16 cellular contexts compared by ENCODE assay signal in the genomic region with DNA sequence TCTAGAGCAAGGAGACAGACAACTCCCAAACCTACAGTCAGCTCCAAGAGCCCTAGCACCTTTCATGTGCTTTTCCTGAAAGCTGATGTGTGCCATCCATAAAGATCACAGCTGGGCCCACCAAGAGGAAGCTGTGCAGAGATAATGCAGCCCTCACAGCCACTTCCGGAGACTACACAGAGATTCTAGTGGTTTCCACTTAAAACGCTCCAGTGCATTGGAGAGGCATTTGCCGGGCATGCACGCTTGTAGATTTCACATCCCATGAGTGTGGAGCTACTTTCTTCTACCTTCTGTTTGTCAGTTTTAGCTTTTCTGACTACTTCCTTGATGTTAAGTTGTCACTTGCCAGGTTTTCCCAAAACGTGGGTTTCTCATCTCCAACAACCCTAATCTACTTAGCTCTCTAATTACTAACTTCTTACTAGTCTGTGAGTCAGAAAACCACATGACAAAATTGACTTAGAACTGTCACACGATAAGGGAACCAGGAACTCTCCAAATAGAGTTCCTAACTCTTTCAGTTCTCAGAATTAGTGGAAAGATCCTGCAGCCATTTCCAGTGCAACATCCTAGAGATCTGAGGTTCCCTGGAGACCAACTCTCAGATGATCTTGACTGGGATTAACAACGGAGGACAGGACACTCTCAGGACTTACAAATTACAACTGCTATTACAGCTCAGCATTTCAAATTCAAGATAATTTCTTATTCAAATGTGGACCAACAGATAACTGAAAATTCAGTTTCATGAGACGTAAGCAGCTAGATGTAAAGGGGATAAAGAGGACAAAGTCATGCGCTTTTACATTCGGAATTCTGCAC. TPM values are rescaled to one million over a fixed set of nuclear protein-coding genes. Genes with fewer than 3 reads are reported as not detected.
A peak's percentile ranks its signal among the peaks of the same experiment; 100 is the strongest.
DNase-seq lines count a peak whose midpoint lies in the region; ATAC-seq and TF ChIP-seq lines count a peak whose summit lies in the region.
"Had no signal": no experiment of that assay in that cellular context is flagged by ENCODE, and none has a peak within 500 bp of the region (broad histone marks: within the 10 kb centered on the region; RNA-seq: fewer than 3 reads in every experiment).

No MANE protein-coding gene starts in this region.

- CTCF ChIA-PET in activated CD8-positive, alpha-beta T cell treated with anti-CD3 and anti-CD28 coated beads for 36 hours (lab: Charles Lee) = interaction anchor here (1.3 to 2.4 kb wide), 4 partner anchors 20 to 267 kb away, joined by 3 to 9 read pairs (median 4); no protein-coding TSS in a partner anchor
- CTCF ChIA-PET in activated CD8-positive, alpha-beta T cell treated with anti-CD3 and anti-CD28 coated beads, Interleukin-2, amount 10 ng/mL, durations not matched to agents 7 days and 5 days (lab: Charles Lee) = interaction anchor here (1.3 to 2.6 kb wide), 2 partner anchors 21 to 267 kb away, joined by 3 to 13 read pairs; no protein-coding TSS in a partner anchor

- H3K27me3 Mint-ChIP-seq in activated CD8-positive, alpha-beta T cell treated with anti-CD3 and anti-CD28 coated beads for 36 hours = peaks cover 9% of the 10 kb centered on the region
- peaks cover 2% of the 10 kb centered on the region for H3K27me3 Mint-ChIP-seq in activated CD8-positive, alpha-beta T cell treated with anti-CD3 and anti-CD28 coated beads, Interleukin-2, amount 10 ng/mL, durations not matched to agents 7 days and 5 days (ENCODE audit: low read depth)

- H3K4me3 Mint-ChIP-seq in activated CD8-positive, alpha-beta T cell treated with anti-CD3 and anti-CD28 coated beads for 36 hours = no peak overlapping the region
- no peak overlapping the region for H3K4me3 Mint-ChIP-seq in activated CD8-positive, alpha-beta T cell treated with anti-CD3 and anti-CD28 coated beads, Interleukin-2, amount 10 ng/mL, durations not matched to agents 7 days and 5 days
- H3K4me3 Mint-ChIP-seq in stimulated activated effector memory CD8-positive, alpha-beta T cell treated with anti-CD3 and anti-CD28 coated beads, Interleukin-12 subunit alpha, Interleukin-12 subunit beta, amount 100 ng/mL, for 72 hours = no peak overlapping the region
- H3K4me3 Mint-ChIP-seq: GM23338 had no signal

- TF ChIP-seq POLR2A in erythroblast (IDR thresholded peaks at IDR 0.05; ENCODE audit: low read length) = no peak

- no peak for ATAC-seq in activated CD8-positive, alpha-beta T cell treated with anti-CD3 and anti-CD28 coated beads for 36 hours
- ATAC-seq in activated CD8-positive, alpha-beta T cell treated with anti-CD3 and anti-CD28 coated beads, Interleukin-2, amount 10 ng/mL, durations not matched to agents 7 days and 5 days = no peak
- ATAC-seq in HG02973 (IDR thresholded peaks at IDR 0.05; ENCODE audit: unreplicated experiment) = no peak
- no peak for ATAC-seq in stimulated activated effector memory CD8-positive, alpha-beta T cell treated with anti-CD3 and anti-CD28 coated beads, Interleukin-12 subunit alpha, Interleukin-12 subunit beta, amount 100 ng/mL, for 72 hours
- ATAC-seq: GM23338, left ventricle myocardium superior had no signal

- H3K27ac Mint-ChIP-seq in activated CD8-positive, alpha-beta T cell treated with anti-CD3 and anti-CD28 coated beads for 36 hours = no peak overlapping the region
- no peak overlapping the region for H3K27ac Mint-ChIP-seq in activated CD8-positive, alpha-beta T cell treated with anti-CD3 and anti-CD28 coated beads, Interleukin-2, amount 10 ng/mL, durations not matched to agents 7 days and 5 days
- no peak overlapping the region for H3K27ac Mint-ChIP-seq in stimulated activated effector memory CD8-positive, alpha-beta T cell treated with anti-CD3 and anti-CD28 coated beads, Interleukin-12 subunit alpha, Interleukin-12 subunit beta, amount 100 ng/mL, for 72 hours
- H3K27ac Mint-ChIP-seq: GM23338 had no signal

- no peak for TF ChIP-seq CTCF in activated CD8-positive, alpha-beta T cell treated with anti-CD3 and anti-CD28 coated beads for 36 hours (IDR thresholded peaks at IDR 0.05)

- peak; percentile 5 for DNase-seq in activated CD8-positive, alpha-beta T cell treated with anti-CD3 and anti-CD28 coated beads for 36 hours
- no peak for DNase-seq in activated CD8-positive, alpha-beta T cell treated with anti-CD3 and anti-CD28 coated beads, Interleukin-2, amount 10 ng/mL, durations not matched to agents 7 days and 5 days
- peak; percentile 60 to 85 for DNase-seq in NOMO-1 (lab: John Stamatoyannopoulos, UW; ENCODE audit: unreplicated experiment in 2 of 2)
- peak; percentile 81 for DNase-seq in erythroblast (lab: John Stamatoyannopoulos, UW)
- DNase-seq in substantia nigra (lab: John Stamatoyannopoulos, UW) = no peak
- no peak for DNase-seq in stimulated activated effector memory CD8-positive, alpha-beta T cell treated with anti-CD3 and anti-CD28 coated beads, Interleukin-12 subunit alpha, Interleukin-12 subunit beta, amount 100 ng/mL, for 72 hours (ENCODE audit: low spot score in 2 of 2)
- DNase-seq in NCI-H2029 treated with DMSO at 0.1 percent for 48 hours (lab: John Stamatoyannopoulos, UW) = no peak
- DNase-seq: activated CD4-positive, CD25-positive, alpha-beta regulatory T cell treated with anti-CD3 and anti-CD28 coated beads, Interleukin-2, amount 50 U/mL, for 72 hours; COR-L47; hippocampal formation; left ventricle myocardium superior; NCI-H146; NCI-H524 had no signal

- no peaks in the 10 kb centered on the region for H3K9me3 Mint-ChIP-seq in activated CD8-positive, alpha-beta T cell treated with anti-CD3 and anti-CD28 coated beads for 36 hours
- no peaks in the 10 kb centered on the region for H3K9me3 Mint-ChIP-seq in activated CD8-positive, alpha-beta T cell treated with anti-CD3 and anti-CD28 coated beads, Interleukin-2, amount 10 ng/mL, durations not matched to agents 7 days and 5 days (ENCODE audit: insufficient read depth)
- H3K9me3 Mint-ChIP-seq in stimulated activated effector memory CD8-positive, alpha-beta T cell treated with anti-CD3 and anti-CD28 coated beads, Interleukin-12 subunit alpha, Interleukin-12 subunit beta, amount 100 ng/mL, for 72 hours = no peaks in the 10 kb centered on the region
- H3K9me3 Mint-ChIP-seq: GM23338 had no signal

- intact Hi-C loops in activated CD8-positive, alpha-beta T cell treated with anti-CD3 and anti-CD28 coated beads for 36 hours (cut with micrococcal nuclease) = no loop called here

- no peaks in the 10 kb centered on the region for H3K36me3 Mint-ChIP-seq in activated CD8-positive, alpha-beta T cell treated with anti-CD3 and anti-CD28 coated beads for 36 hours (ENCODE audit: low read depth)
- H3K36me3 Mint-ChIP-seq in activated CD8-positive, alpha-beta T cell treated with anti-CD3 and anti-CD28 coated beads, Interleukin-2, amount 10 ng/mL, durations not matched to agents 7 days and 5 days (ENCODE audit: low read depth) = no peaks in the 10 kb centered on the region
- no peaks in the 10 kb centered on the region for H3K36me3 Mint-ChIP-seq in stimulated activated effector memory CD8-positive, alpha-beta T cell treated with anti-CD3 and anti-CD28 coated beads, Interleukin-12 subunit alpha, Interleukin-12 subunit beta, amount 100 ng/mL, for 72 hours

- peak overlapping the region; percentile 3 for H3K27ac ChIP-seq in substantia nigra (ENCODE audit: low read depth, low read length, poor library complexity, severe bottlenecking)
- H3K27ac ChIP-seq: neutrophil had no signal

- H3K4me1 Mint-ChIP-seq in activated CD8-positive, alpha-beta T cell treated with anti-CD3 and anti-CD28 coated beads for 36 hours (ENCODE audit: low read depth) = peaks cover 5% of the 10 kb centered on the region
- peaks cover 10% of the 10 kb centered on the region for H3K4me1 Mint-ChIP-seq in activated CD8-positive, alpha-beta T cell treated with anti-CD3 and anti-CD28 coated beads, Interleukin-2, amount 10 ng/mL, durations not matched to agents 7 days and 5 days (ENCODE audit: low read depth)
- no peaks in the 10 kb centered on the region for H3K4me1 Mint-ChIP-seq in stimulated activated effector memory CD8-positive, alpha-beta T cell treated with anti-CD3 and anti-CD28 coated beads, Interleukin-12 subunit alpha, Interleukin-12 subunit beta, amount 100 ng/mL, for 72 hours

- POLR2A ChIA-PET in activated CD8-positive, alpha-beta T cell treated with anti-CD3 and anti-CD28 coated beads for 36 hours (lab: Charles Lee) = interaction anchor here (0.5 kb wide), 1 partner anchor 1639 kb away, joined by 3 read pairs; no protein-coding TSS in a partner anchor
- POLR2A ChIA-PET in activated CD8-positive, alpha-beta T cell treated with anti-CD3 and anti-CD28 coated beads, Interleukin-2, amount 10 ng/mL, durations not matched to agents 7 days and 5 days (lab: Charles Lee) = no interaction called here

RNA-seq across cellular contexts. Expression of a gene that starts 28.6 kb away (rescaled TPM):
- under 1 TPM in 1 of 2 experiments, not detected in 1; 0.20 TPM for total RNA-seq in activated CD8-positive, alpha-beta T cell treated with anti-CD3 and anti-CD28 coated beads for 36 hours
- total RNA-seq in activated CD8-positive, alpha-beta T cell treated with anti-CD3 and anti-CD28 coated beads, Interleukin-2, amount 10 ng/mL, durations not matched to agents 7 days and 5 days = not detected

Comparison
In these comparisons a context has a peak if more than half of its experiments do, and no peak if none do; other contexts are left out.
1. DNase-seq: peak in activated CD8-positive, alpha-beta T cell treated with anti-CD3 and anti-CD28 coated beads for 36 hours (single experiment), NOMO-1 (2 of 2) and erythroblast (2 of 2); none in activated CD8-positive, alpha-beta T cell treated with anti-CD3 and anti-CD28 coated beads, Interleukin-2, amount 10 ng/mL, durations not matched to agents 7 days and 5 days (single experiment), substantia nigra (0 of 49), stimulated activated effector memory CD8-positive, alpha-beta T cell treated with anti-CD3 and anti-CD28 coated beads, Interleukin-12 subunit alpha, Interleukin-12 subunit beta, amount 100 ng/mL, for 72 hours (0 of 2) and NCI-H2029 treated with DMSO at 0.1 percent for 48 hours (single experiment).